ENCODE assay signal across 1 cellular context in genomic region chr11:47188262-47188661, GRCh38.
TF ChIP-seq lines count a peak whose summit lies in the region.

No MANE protein-coding gene starts in this region.

TF ChIP-seq in WTC11, 78 proteins besides CTCF, POLR2A, EP300 and RAD21 (continued from another document):
- TF ChIP-seq, protein P1, sequence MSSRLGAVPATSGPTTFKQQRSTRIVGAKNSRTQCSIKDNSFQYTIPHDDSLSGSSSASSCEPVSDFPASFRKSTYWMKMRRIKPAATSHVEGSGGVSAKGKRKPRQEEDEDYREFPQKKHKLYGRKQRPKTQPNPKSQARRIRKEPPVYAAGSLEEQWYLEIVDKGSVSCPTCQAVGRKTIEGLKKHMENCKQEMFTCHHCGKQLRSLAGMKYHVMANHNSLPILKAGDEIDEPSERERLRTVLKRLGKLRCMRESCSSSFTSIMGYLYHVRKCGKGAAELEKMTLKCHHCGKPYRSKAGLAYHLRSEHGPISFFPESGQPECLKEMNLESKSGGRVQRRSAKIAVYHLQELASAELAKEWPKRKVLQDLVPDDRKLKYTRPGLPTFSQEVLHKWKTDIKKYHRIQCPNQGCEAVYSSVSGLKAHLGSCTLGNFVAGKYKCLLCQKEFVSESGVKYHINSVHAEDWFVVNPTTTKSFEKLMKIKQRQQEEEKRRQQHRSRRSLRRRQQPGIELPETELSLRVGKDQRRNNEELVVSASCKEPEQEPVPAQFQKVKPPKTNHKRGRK (CRISPR knock-in tag; IDR thresholded peaks at IDR 0.05; ENCODE audit: borderline replicate concordance) = no peak
- no peak for TF ChIP-seq SMAD4 (CRISPR knock-in tag; IDR thresholded peaks at IDR 0.05)
- TF ChIP-seq ELF4 (CRISPR knock-in tag; IDR thresholded peaks at IDR 0.05; ENCODE audit: low read depth) = no peak
- TF ChIP-seq, protein P2, sequence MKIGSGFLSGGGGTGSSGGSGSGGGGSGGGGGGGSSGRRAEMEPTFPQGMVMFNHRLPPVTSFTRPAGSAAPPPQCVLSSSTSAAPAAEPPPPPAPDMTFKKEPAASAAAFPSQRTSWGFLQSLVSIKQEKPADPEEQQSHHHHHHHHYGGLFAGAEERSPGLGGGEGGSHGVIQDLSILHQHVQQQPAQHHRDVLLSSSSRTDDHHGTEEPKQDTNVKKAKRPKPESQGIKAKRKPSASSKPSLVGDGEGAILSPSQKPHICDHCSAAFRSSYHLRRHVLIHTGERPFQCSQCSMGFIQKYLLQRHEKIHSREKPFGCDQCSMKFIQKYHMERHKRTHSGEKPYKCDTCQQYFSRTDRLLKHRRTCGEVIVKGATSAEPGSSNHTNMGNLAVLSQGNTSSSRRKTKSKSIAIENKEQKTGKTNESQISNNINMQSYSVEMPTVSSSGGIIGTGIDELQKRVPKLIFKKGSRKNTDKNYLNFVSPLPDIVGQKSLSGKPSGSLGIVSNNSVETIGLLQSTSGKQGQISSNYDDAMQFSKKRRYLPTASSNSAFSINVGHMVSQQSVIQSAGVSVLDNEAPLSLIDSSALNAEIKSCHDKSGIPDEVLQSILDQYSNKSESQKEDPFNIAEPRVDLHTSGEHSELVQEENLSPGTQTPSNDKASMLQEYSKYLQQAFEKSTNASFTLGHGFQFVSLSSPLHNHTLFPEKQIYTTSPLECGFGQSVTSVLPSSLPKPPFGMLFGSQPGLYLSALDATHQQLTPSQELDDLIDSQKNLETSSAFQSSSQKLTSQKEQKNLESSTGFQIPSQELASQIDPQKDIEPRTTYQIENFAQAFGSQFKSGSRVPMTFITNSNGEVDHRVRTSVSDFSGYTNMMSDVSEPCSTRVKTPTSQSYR (CRISPR knock-in tag; IDR thresholded peaks at IDR 0.05) = no peak
- TF ChIP-seq, protein P3, sequence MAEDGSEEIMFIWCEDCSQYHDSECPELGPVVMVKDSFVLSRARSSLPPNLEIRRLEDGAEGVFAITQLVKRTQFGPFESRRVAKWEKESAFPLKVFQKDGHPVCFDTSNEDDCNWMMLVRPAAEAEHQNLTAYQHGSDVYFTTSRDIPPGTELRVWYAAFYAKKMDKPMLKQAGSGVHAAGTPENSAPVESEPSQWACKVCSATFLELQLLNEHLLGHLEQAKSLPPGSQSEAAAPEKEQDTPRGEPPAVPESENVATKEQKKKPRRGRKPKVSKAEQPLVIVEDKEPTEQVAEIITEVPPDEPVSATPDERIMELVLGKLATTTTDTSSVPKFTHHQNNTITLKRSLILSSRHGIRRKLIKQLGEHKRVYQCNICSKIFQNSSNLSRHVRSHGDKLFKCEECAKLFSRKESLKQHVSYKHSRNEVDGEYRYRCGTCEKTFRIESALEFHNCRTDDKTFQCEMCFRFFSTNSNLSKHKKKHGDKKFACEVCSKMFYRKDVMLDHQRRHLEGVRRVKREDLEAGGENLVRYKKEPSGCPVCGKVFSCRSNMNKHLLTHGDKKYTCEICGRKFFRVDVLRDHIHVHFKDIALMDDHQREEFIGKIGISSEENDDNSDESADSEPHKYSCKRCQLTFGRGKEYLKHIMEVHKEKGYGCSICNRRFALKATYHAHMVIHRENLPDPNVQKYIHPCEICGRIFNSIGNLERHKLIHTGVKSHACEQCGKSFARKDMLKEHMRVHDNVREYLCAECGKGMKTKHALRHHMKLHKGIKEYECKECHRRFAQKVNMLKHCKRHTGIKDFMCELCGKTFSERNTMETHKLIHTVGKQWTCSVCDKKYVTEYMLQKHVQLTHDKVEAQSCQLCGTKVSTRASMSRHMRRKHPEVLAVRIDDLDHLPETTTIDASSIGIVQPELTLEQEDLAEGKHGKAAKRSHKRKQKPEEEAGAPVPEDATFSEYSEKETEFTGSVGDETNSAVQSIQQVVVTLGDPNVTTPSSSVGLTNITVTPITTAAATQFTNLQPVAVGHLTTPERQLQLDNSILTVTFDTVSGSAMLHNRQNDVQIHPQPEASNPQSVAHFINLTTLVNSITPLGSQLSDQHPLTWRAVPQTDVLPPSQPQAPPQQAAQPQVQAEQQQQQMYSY (CRISPR knock-in tag; IDR thresholded peaks at IDR 0.05) = no peak
